ENCODE assay signal across 8 cellular contexts in the genomic region with DNA sequence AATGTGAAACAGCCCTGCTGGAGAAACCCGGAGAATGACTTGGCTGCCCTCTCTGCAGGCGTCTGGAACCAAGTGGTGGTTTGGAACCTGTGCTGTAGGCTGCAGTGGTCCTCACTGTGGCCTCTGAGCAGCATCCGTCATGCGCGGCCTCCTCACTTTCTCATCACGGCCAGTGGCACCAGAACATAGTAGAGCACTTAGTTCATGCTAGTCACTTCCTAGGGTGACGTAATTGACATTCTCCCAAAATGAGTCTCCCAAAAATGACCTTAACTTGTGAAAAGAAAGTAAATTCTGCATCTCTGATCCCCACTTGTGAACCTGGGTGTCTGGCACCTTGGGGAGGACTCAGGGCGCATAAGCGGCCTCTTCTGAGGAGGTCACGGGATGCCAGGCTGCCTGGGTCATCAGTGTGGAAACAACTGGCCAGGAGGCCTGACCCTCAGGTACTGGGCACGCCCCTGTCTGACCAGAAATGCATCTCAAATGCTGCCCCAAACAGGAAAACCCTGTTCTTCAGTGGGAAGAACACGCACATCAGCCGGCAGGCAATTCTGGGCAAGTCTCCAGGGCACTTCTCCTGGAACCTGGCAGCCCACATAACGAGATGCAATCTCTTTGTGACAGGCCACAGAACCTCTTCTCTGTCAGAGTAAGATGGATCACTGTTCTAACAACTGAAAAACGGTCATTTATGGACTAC. TPM values are rescaled to one million over a fixed set of nuclear protein-coding genes. Genes with fewer than 3 reads are reported as not detected.
DNase-seq lines count a peak whose midpoint lies in the region; ATAC-seq and TF ChIP-seq lines count a peak whose summit lies in the region.

No MANE protein-coding gene starts in this region.

- no peaks in the 10 kb centered on the region for H3K36me3 Mint-ChIP-seq in mesothelial cell of epicardium

- no peak for ATAC-seq in GM19452 (IDR thresholded peaks at IDR 0.05; ENCODE audit: unreplicated experiment)

- TF ChIP-seq CTCF in astrocyte of the cerebellum (IDR thresholded peaks at IDR 0.05; ENCODE audit: low read depth, low read length, missing control alignments): no peak
- no peak for TF ChIP-seq CTCF in mesothelial cell of epicardium (IDR thresholded peaks at IDR 0.05; ENCODE audit: unreplicated experiment)

- H3K9me3 Mint-ChIP-seq in mesothelial cell of epicardium: no peaks in the 10 kb centered on the region

- H3K4me1 Mint-ChIP-seq in mesothelial cell of epicardium: peaks cover 52% of the 10 kb centered on the region

- peak overlapping the region; percentile 85 for H3K27ac Mint-ChIP-seq in mesothelial cell of epicardium

- in situ Hi-C loops in astrocyte of the cerebellum (cut with HindIII; ENCODE audit: low sequenced_read_pairs): no loop called here

- DNase-seq in DMS53 (lab: John Stamatoyannopoulos, UW) (peak; percentile 53), LHCN-M2 (ENCODE audit: low read depth) (peak; percentile 98), astrocyte of the cerebellum (ENCODE audit: low read depth) (peak; percentile 33), mesothelial cell of epicardium (ENCODE audit: low spot score in 2 of 2, unreplicated experiment in 2 of 2) (no peak), NCI-H526 (lab: John Stamatoyannopoulos, UW) (no peak)
- DNase-seq in stimulated activated CD4-positive, alpha-beta T cell treated with anti-CD3 and anti-CD28 coated beads, Interleukin-4, amount 100 ng/mL, for 24 hours: no peak
- DNase-seq in stimulated activated CD4-positive, alpha-beta T cell treated with anti-CD3 and anti-CD28 coated beads, Interleukin-12 subunit alpha, Interleukin-12 subunit beta, amount 100 ng/mL, for 4 hours: no peak

- H3K27me3 Mint-ChIP-seq in mesothelial cell of epicardium (ENCODE audit: low read depth): no peaks in the 10 kb centered on the region

- H3K4me3 ChIP-seq in astrocyte of the cerebellum (ENCODE audit: low read depth, low read length): no peak overlapping the region

- no peak overlapping the region for H3K4me3 Mint-ChIP-seq in mesothelial cell of epicardium

RNA-seq across cellular contexts. Expression of gene SPTLC1, which starts 36.6 kb away (rescaled TPM):
- 94.8 and 96.6 TPM in 2 replicates for total RNA-seq in LHCN-M2 (2014; rRNA removed)
- 31.9 TPM for polyA plus RNA-seq in LHCN-M2 (2012)
- total RNA-seq in mesothelial cell of epicardium: 74.6 to 77.7 TPM (median 77.7 TPM) in 3 replicates

Comparison
In these comparisons a context has a peak if more than half of its experiments do, and no peak if none do; other contexts are left out.
1. DNase-seq: peak in DMS53 (single experiment), LHCN-M2 (single experiment) and astrocyte of the cerebellum (single experiment); none in mesothelial cell of epicardium (0 of 2), stimulated activated CD4-positive, alpha-beta T cell treated with anti-CD3 and anti-CD28 coated beads, Interleukin-4, amount 100 ng/mL, for 24 hours (single experiment), stimulated activated CD4-positive, alpha-beta T cell treated with anti-CD3 and anti-CD28 coated beads, Interleukin-12 subunit alpha, Interleukin-12 subunit beta, amount 100 ng/mL, for 4 hours (single experiment) and NCI-H526 (0 of 2).